Comparison of ENCODE assay signal across 11 cellular contexts in the genomic region with DNA sequence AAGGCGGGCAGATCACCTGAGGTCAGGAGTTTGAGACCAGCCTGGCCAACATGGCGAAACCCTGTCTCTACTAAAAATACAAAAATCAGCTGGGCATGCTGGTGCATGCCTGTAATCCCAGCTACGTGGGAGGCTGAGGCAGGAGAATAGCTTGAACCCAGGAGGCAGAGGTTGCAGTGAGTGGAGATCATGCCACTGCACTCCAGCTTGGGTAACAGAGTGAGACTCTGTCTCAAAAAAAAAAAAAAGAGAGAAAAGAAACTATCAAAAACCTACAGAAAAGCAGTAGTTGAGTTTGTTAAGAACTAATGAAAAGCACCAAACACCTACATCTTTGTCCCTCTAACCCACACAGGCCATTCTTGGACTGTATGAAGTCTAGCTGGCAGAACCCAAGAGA. TPM values are rescaled to one million over a fixed set of nuclear protein-coding genes. Genes with fewer than 3 reads are reported as not detected.
DNase-seq lines count a peak whose midpoint lies in the region; ATAC-seq and TF ChIP-seq lines count a peak whose summit lies in the region.
"Not testable (repeated sequence)": the region's sequence is repeated elsewhere in the genome, so short reads cannot be mapped to it uniquely, and the experiment has no call there.
"Had no signal": no experiment of that assay in that cellular context is flagged by ENCODE, and none has a peak within 500 bp of the region (broad histone marks: within the 10 kb centered on the region; RNA-seq: fewer than 3 reads in every experiment).

No MANE protein-coding gene starts in this region.

- H2AK9ac ChIP-seq in IMR-90 (replicated peaks; ENCODE audit: low read depth, low read length, poor library complexity): not testable (repeated sequence)

- not testable (repeated sequence) for H4K20me1 ChIP-seq in IMR-90 (ENCODE audit: insufficient read depth, low read length); mammary epithelial cell (ENCODE audit: insufficient read depth, low read length); neural progenitor cell (ENCODE audit: low read depth)

- H3K18ac ChIP-seq in IMR-90 (ENCODE audit: low read depth, low read length): not testable (repeated sequence)

- not testable (repeated sequence) for H3K9me3 Mint-ChIP-seq in CD8-positive, alpha-beta memory T cell; activated naive CD4-positive, alpha-beta T cell treated with anti-CD3 and anti-CD28 coated beads, Interleukin-2, amount 10 ng/mL, durations not matched to agents 7 days and 5 days; mesothelial cell of epicardium; neural progenitor cell; stimulated activated naive CD8-positive, alpha-beta T cell treated with anti-CD3 and anti-CD28 coated beads, Interleukin-15, Interleukin-2, amounts not matched to agents 100 ng/mL and 50 ng/mL, for 24 hours

- not testable (repeated sequence) for H3F3A ChIP-seq in neural progenitor cell (ENCODE audit: low read depth)

- dilution Hi-C loops in IMR-90 (cut with HindIII; ENCODE audit: low sequenced_read_pairs, unreplicated experiment); mammary epithelial cell (cut with HindIII; ENCODE audit: low sequenced_read_pairs): not testable (repeated sequence)

- not testable (repeated sequence) for H3K56ac ChIP-seq in IMR-90 (ENCODE audit: extremely low read depth, insufficient read depth, low read length)

- not testable (repeated sequence) for H3K23ac ChIP-seq in IMR-90 (ENCODE audit: low read depth, low read length)

- not testable (repeated sequence) for H4K91ac ChIP-seq in IMR-90 (ENCODE audit: insufficient read depth, low read depth, low read length)

- intact Hi-C loops in IMR-90 (cut with micrococcal nuclease): not testable (repeated sequence)
- intact Hi-C loops in mammary epithelial cell (cut with micrococcal nuclease): loop anchor here (10.0 kb wide), 1 partner anchor 294 kb away; the partner anchor contains the start of gene NCOA5

- H3K27ac ChIP-seq in CD8-positive, alpha-beta memory T cell (ENCODE audit: low read depth, low read length); IMR-90 (ENCODE audit: insufficient read depth, low read length); neural progenitor cell: not testable (repeated sequence)
- peak overlapping the region; percentile 33 for H3K27ac ChIP-seq in mammary epithelial cell (ENCODE audit: insufficient read depth, low read depth, low read length)

- CTCF ChIA-PET in CD8-positive, alpha-beta memory T cell (lab: Charles Lee): interaction anchor here (1.3 to 2.5 kb wide), 3 partner anchors 9 to 496 kb away, joined by 3 to 13 read pairs (median 5); no protein-coding TSS in a partner anchor
- CTCF ChIA-PET in IMR-90 (lab: Yijun Ruan, JAX); mammary epithelial cell (lab: Charles Lee; ENCODE audit: low non-redundant PET): not testable (repeated sequence)
- CTCF ChIA-PET in activated naive CD4-positive, alpha-beta T cell treated with anti-CD3 and anti-CD28 coated beads, Interleukin-2, amount 10 ng/mL, durations not matched to agents 7 days and 5 days (lab: Charles Lee): interaction anchor here (1.4 to 2.6 kb wide), 3 partner anchors 8 to 20 kb away, joined by 5 read pairs; no protein-coding TSS in a partner anchor

- not testable (repeated sequence) for H3K27me3 ChIP-seq in CD8-positive, alpha-beta memory T cell (ENCODE audit: insufficient read depth, low read length, poor library complexity, severe bottlenecking); IMR-90 (ENCODE audit: control insufficient read depth, insufficient read depth, low read length); mammary epithelial cell (ENCODE audit: insufficient read depth, low read length); neural progenitor cell

- H2AFZ ChIP-seq in IMR-90 (replicated peaks; ENCODE audit: low read length, poor library complexity); neural progenitor cell (replicated peaks): not testable (repeated sequence)
- peak overlapping the region; percentile 13 for H2AFZ ChIP-seq in mammary epithelial cell (ENCODE audit: low read depth, low read length)

- no CpG with 5 or more reads among the region's 3 CpGs for WGBS in IMR-90 (ENCODE audit: extremely low coverage in 2 of 2, insufficient read length in 1 of 2), 2 experiments
- 42% methylated on average over 3 of the region's 3 CpGs for WGBS in mammary epithelial cell (ENCODE audit: low coverage, missing lambda C conversion rate)

- H3K27ac Mint-ChIP-seq in CD8-positive, alpha-beta memory T cell: peak overlapping the region in 7 of 8 donors; percentile 47 to 98 (median 63)
- H3K27ac Mint-ChIP-seq in activated naive CD4-positive, alpha-beta T cell treated with anti-CD3 and anti-CD28 coated beads, Interleukin-2, amount 10 ng/mL, durations not matched to agents 7 days and 5 days: peak overlapping the region; percentile 45
- not testable (repeated sequence) for H3K27ac Mint-ChIP-seq in mesothelial cell of epicardium, neural progenitor cell
- H3K27ac Mint-ChIP-seq in stimulated activated naive CD8-positive, alpha-beta T cell treated with anti-CD3 and anti-CD28 coated beads, Interleukin-15, Interleukin-2, amounts not matched to agents 100 ng/mL and 50 ng/mL, for 24 hours: peak overlapping the region; percentile 55

- not testable (repeated sequence) for H3K4me3 ChIP-seq in CD8-positive, alpha-beta memory T cell (ENCODE audit: low read length); IMR-90 (ENCODE audit: insufficient read depth, low read depth, low read length); mammary epithelial cell (replicated peaks in 1 of 3; ENCODE audit: insufficient read depth in 1 of 3, low read depth in 2 of 3, low read length in 3 of 3); neural progenitor cell

- not testable (repeated sequence) for ATAC-seq in IMR-90 (ENCODE audit: low read depth)

- not testable (repeated sequence) for H3K4me2 ChIP-seq in IMR-90 (ENCODE audit: low read depth, low read length); mammary epithelial cell (ENCODE audit: insufficient read depth, low read depth, low read length); neural progenitor cell

- BruUV-seq in IMR-90 (replicated peaks; lab: Mats Ljungman, UMichigan); mammary epithelial cell (replicated peaks; lab: Mats Ljungman, UMichigan): not testable (repeated sequence)

- peaks cover 10% of the 10 kb centered on the region for H3K4me1 ChIP-seq in CD8-positive, alpha-beta memory T cell (ENCODE audit: insufficient read depth, low read length)
- not testable (repeated sequence) for H3K4me1 ChIP-seq in IMR-90 (ENCODE audit: control insufficient read depth, insufficient read depth, low read length); neural progenitor cell
- H3K4me1 ChIP-seq in mammary epithelial cell (ENCODE audit: insufficient read depth, low read length): peaks cover 18% of the 10 kb centered on the region

- not testable (repeated sequence) for H3K36me3 ChIP-seq in CD8-positive, alpha-beta memory T cell (ENCODE audit: insufficient read depth, low read length); mammary epithelial cell (ENCODE audit: insufficient read depth, low read length); neural progenitor cell
- peaks cover 13% of the 10 kb centered on the region for H3K36me3 ChIP-seq in IMR-90 (ENCODE audit: control insufficient read depth, insufficient read depth, low read length)

- H3K14ac ChIP-seq in IMR-90 (replicated peaks; ENCODE audit: low read depth, low read length): not testable (repeated sequence)

- not testable (repeated sequence) for H2BK120ac ChIP-seq in IMR-90 (ENCODE audit: low read depth, low read length)

- not testable (repeated sequence) for H2BK15ac ChIP-seq in IMR-90 (ENCODE audit: low read depth, low read length)

- peaks cover 0 to 24% (median 3%) of the 10 kb centered on the region in 3 donors for H3K36me3 Mint-ChIP-seq in CD8-positive, alpha-beta memory T cell
- H3K36me3 Mint-ChIP-seq in activated naive CD4-positive, alpha-beta T cell treated with anti-CD3 and anti-CD28 coated beads, Interleukin-2, amount 10 ng/mL, durations not matched to agents 7 days and 5 days: peaks cover 15% of the 10 kb centered on the region
- H3K36me3 Mint-ChIP-seq in mesothelial cell of epicardium, neural progenitor cell: not testable (repeated sequence)
- H3K36me3 Mint-ChIP-seq in stimulated activated naive CD8-positive, alpha-beta T cell treated with anti-CD3 and anti-CD28 coated beads, Interleukin-15, Interleukin-2, amounts not matched to agents 100 ng/mL and 50 ng/mL, for 24 hours (ENCODE audit: low read depth): peaks cover 21% of the 10 kb centered on the region

- H2BK5ac ChIP-seq in IMR-90 (ENCODE audit: low read depth, low read length, poor library complexity, severe bottlenecking): not testable (repeated sequence)

- in situ Hi-C loops in IMR-90 (cut with MboI; ENCODE audit: low sequenced_read_pairs): loop anchor here (25.0 kb wide), 3 partner anchors 753 to 1853 kb away; partner anchors contain the start of gene TTPAL
- in situ Hi-C loops in mammary epithelial cell (cut with MboI; ENCODE audit: low sequenced_read_pairs in 2 of 2): not testable (repeated sequence)

- not testable (repeated sequence) for TF ChIP-seq CTCF in IMR-90 (conservative IDR thresholded peaks at IDR 0.05; ENCODE audit: low read depth, low read length); mammary epithelial cell (conservative IDR thresholded peaks at IDR 0.05 in 1 of 2, IDR thresholded peaks at IDR 0.05 in 1 of 2; ENCODE audit: extremely low read depth in 1 of 2, insufficient read depth in 1 of 2, low read depth in 1 of 2, low read length in 2 of 2); mesothelial cell of epicardium (IDR thresholded peaks at IDR 0.05; ENCODE audit: unreplicated experiment); neural progenitor cell (IDR thresholded peaks at IDR 0.05)

- H3K9ac ChIP-seq in IMR-90 (ENCODE audit: low read depth, low read length); mammary epithelial cell (ENCODE audit: insufficient read depth, low read length); neural progenitor cell: not testable (repeated sequence)

- not testable (repeated sequence) for TF ChIP-seq RAD21 in IMR-90 (IDR thresholded peaks at IDR 0.05; ENCODE audit: low read length)

- 0 out of 2 replicates have a peak overlapping the region, but pooled peaks have one; percentile 22 for H2BK20ac ChIP-seq in IMR-90 (ENCODE audit: low read depth, low read length)

- POLR2A ChIA-PET in CD8-positive, alpha-beta memory T cell (lab: Charles Lee): interaction anchor here (0.6 kb wide), 1 partner anchor 420 kb away, joined by 6 read pairs; no protein-coding TSS in a partner anchor
- POLR2A ChIA-PET in IMR-90 (lab: Charles Lee; ENCODE audit: unreplicated experiment): not testable (repeated sequence)

- peaks cover 15 to 18% of the 10 kb centered on the region in 2 experiments for H3K79me1 ChIP-seq in IMR-90 (ENCODE audit: low read depth in 1 of 2, low read length in 2 of 2)

- not testable (repeated sequence) for TF ChIP-seq POLR2A in IMR-90 (IDR thresholded peaks at IDR 0.05; ENCODE audit: low read depth, low read length)

- H3K9me3 ChIP-seq in CD8-positive, alpha-beta memory T cell (ENCODE audit: low read length); IMR-90 (ENCODE audit: control insufficient read depth, insufficient read depth, low read length); mammary epithelial cell (replicated peaks; ENCODE audit: insufficient read depth, low read length); neural progenitor cell (ENCODE audit: low read depth): not testable (repeated sequence)

- not testable (repeated sequence) for H3K27me3 Mint-ChIP-seq in CD8-positive, alpha-beta memory T cell; mesothelial cell of epicardium (ENCODE audit: low read depth); neural progenitor cell (ENCODE audit: insufficient read depth, low read depth); stimulated activated naive CD8-positive, alpha-beta T cell treated with anti-CD3 and anti-CD28 coated beads, Interleukin-15, Interleukin-2, amounts not matched to agents 100 ng/mL and 50 ng/mL, for 24 hours
- H3K27me3 Mint-ChIP-seq in activated naive CD4-positive, alpha-beta T cell treated with anti-CD3 and anti-CD28 coated beads, Interleukin-2, amount 10 ng/mL, durations not matched to agents 7 days and 5 days: peaks cover 14% of the 10 kb centered on the region

- H3K9me1 ChIP-seq in IMR-90 (ENCODE audit: insufficient read depth, low read length): not testable (repeated sequence)

- H2AK5ac ChIP-seq in IMR-90 (ENCODE audit: low read depth, low read length): not testable (repeated sequence)

- H4K8ac ChIP-seq in IMR-90 (ENCODE audit: low read depth in 2 of 2, low read length in 2 of 2): not testable (repeated sequence)

- not testable (repeated sequence) for H3K4ac ChIP-seq in IMR-90 (ENCODE audit: low read depth, low read length)

- peak overlapping the region; percentile 4 to 90 (median 43) for H3K4me3 Mint-ChIP-seq in CD8-positive, alpha-beta memory T cell
- H3K4me3 Mint-ChIP-seq in activated naive CD4-positive, alpha-beta T cell treated with anti-CD3 and anti-CD28 coated beads, Interleukin-2, amount 10 ng/mL, durations not matched to agents 7 days and 5 days: not testable (repeated sequence)
- H3K4me3 Mint-ChIP-seq in mesothelial cell of epicardium (peak overlapping the region; percentile 14), neural progenitor cell (peak overlapping the region; percentile 55)
- H3K4me3 Mint-ChIP-seq in stimulated activated naive CD8-positive, alpha-beta T cell treated with anti-CD3 and anti-CD28 coated beads, Interleukin-15, Interleukin-2, amounts not matched to agents 100 ng/mL and 50 ng/mL, for 24 hours: peak overlapping the region; percentile 84

- peaks cover 13 to 23% (median 13%) of the 10 kb centered on the region in 3 donors for H3K4me1 Mint-ChIP-seq in CD8-positive, alpha-beta memory T cell
- peaks cover 20% of the 10 kb centered on the region for H3K4me1 Mint-ChIP-seq in activated naive CD4-positive, alpha-beta T cell treated with anti-CD3 and anti-CD28 coated beads, Interleukin-2, amount 10 ng/mL, durations not matched to agents 7 days and 5 days
- H3K4me1 Mint-ChIP-seq in mesothelial cell of epicardium: peaks cover 11% of the 10 kb centered on the region
- H3K4me1 Mint-ChIP-seq in neural progenitor cell: not testable (repeated sequence)
- H3K4me1 Mint-ChIP-seq in stimulated activated naive CD8-positive, alpha-beta T cell treated with anti-CD3 and anti-CD28 coated beads, Interleukin-15, Interleukin-2, amounts not matched to agents 100 ng/mL and 50 ng/mL, for 24 hours (ENCODE audit: low read depth): peaks cover 19% of the 10 kb centered on the region

- DNase-seq in CD8-positive, alpha-beta memory T cell; IMR-90; activated naive CD4-positive, alpha-beta T cell treated with anti-CD3 and anti-CD28 coated beads, Interleukin-2, amount 10 ng/mL, durations not matched to agents 7 days and 5 days; mammary epithelial cell; mesothelial cell of epicardium (ENCODE audit: low spot score in 2 of 2, unreplicated experiment in 2 of 2); neural progenitor cell (ENCODE audit: low spot score): not testable (repeated sequence)

- not testable (repeated sequence) for H4K5ac ChIP-seq in IMR-90 (ENCODE audit: low read depth, low read length)

- peaks cover 25% of the 10 kb centered on the region for H3K79me2 ChIP-seq in mammary epithelial cell (ENCODE audit: insufficient read depth, low read length)
- peaks cover 14% of the 10 kb centered on the region for H3K79me2 ChIP-seq in neural progenitor cell (ENCODE audit: low read depth)

RNA-seq across cellular contexts. Expression of gene WFDC3, which starts 1.2 kb away (rescaled TPM):
- total RNA-seq in CD8-positive, alpha-beta memory T cell: not detected
- not detected for polyA plus RNA-seq in CD8-positive, alpha-beta memory T cell
- total RNA-seq in IMR-90 (2012; rRNA removed) (0.18 TPM in 1 of 2 replicates, not detected in the other), mammary epithelial cell (1 to 10 TPM in 1 of 2 donors, under 1 TPM in 1; 0.33 to 1.4 TPM), mesothelial cell of epicardium (0.45 TPM in 1 of 3 replicates, not detected in the others), neural progenitor cell (ENCODE audit: low replicate concordance) (not detected in 2 replicates)
- polyA plus RNA-seq in IMR-90 (2012; rRNA removed) (0.87 and 1.4 TPM in 2 replicates), mammary epithelial cell (1.3 TPM)
- polyA plus RNA-seq in IMR-90 (2012; cell fraction: cytosol; rRNA removed): 0.52 and 2.9 TPM in 2 replicates
- 0.23 and 1.6 TPM in 2 replicates for polyA plus RNA-seq in IMR-90 (2012; cell fraction: nucleus; rRNA removed; ENCODE audit: low replicate concordance)
- 12.3 TPM for polyA minus RNA-seq in mammary epithelial cell
- total RNA-seq: GM12878, OCI-LY7, Peyer's patch had no signal

RNA-seq across cellular contexts. Expression of gene DNTTIP1, which starts 1.3 kb away (rescaled TPM):
- 10 to 100 TPM; 33.4 to 37.1 TPM for total RNA-seq in CD8-positive, alpha-beta memory T cell
- 26.8 TPM for polyA plus RNA-seq in CD8-positive, alpha-beta memory T cell
- total RNA-seq in IMR-90 (2012; rRNA removed) (17.8 and 19.4 TPM in 2 replicates), mammary epithelial cell (10 to 100 TPM; 12.8 to 34.2 TPM), mesothelial cell of epicardium (25.9 to 28.9 TPM (median 26.5 TPM) in 3 replicates), neural progenitor cell (ENCODE audit: low replicate concordance) (23.8 and 26.3 TPM in 2 replicates)
- polyA plus RNA-seq in IMR-90 (2012; rRNA removed) (51.0 and 53.7 TPM in 2 replicates), mammary epithelial cell (52.0 TPM)
- polyA plus RNA-seq in IMR-90 (2012; cell fraction: cytosol; rRNA removed): 54.6 and 56.6 TPM in 2 replicates
- polyA plus RNA-seq in IMR-90 (2012; cell fraction: nucleus; rRNA removed; ENCODE audit: low replicate concordance): 25.1 and 42.2 TPM in 2 replicates
- polyA minus RNA-seq in mammary epithelial cell: 60.8 TPM

RNA-seq across cellular contexts. Expression of gene UBE2C, which starts 22.0 kb away (rescaled TPM):
- total RNA-seq in CD8-positive, alpha-beta memory T cell: 100 to 1,000 TPM; 124 to 130 TPM
- polyA plus RNA-seq in CD8-positive, alpha-beta memory T cell: not detected
- total RNA-seq in IMR-90 (2012; rRNA removed) (43.4 and 43.6 TPM in 2 replicates), mammary epithelial cell (10 to 100 TPM in 1 of 2 donors, 1 to 10 TPM in 1; 1.0 to 80.5 TPM), mesothelial cell of epicardium (48.1 to 50.2 TPM (median 48.3 TPM) in 3 replicates), neural progenitor cell (ENCODE audit: low replicate concordance) (325 and 442 TPM in 2 replicates)
- polyA plus RNA-seq in IMR-90 (2012; rRNA removed) (120 and 124 TPM in 2 replicates), mammary epithelial cell (148 TPM)
- 90.8 and 151 TPM in 2 replicates for polyA plus RNA-seq in IMR-90 (2012; cell fraction: cytosol; rRNA removed)
- 24.4 and 32.9 TPM in 2 replicates for polyA plus RNA-seq in IMR-90 (2012; cell fraction: nucleus; rRNA removed; ENCODE audit: low replicate concordance)
- polyA minus RNA-seq in mammary epithelial cell: 56.8 TPM

RNA-seq across cellular contexts. Expression of gene TNNC2, which starts 36.6 kb away (rescaled TPM):
- not detected for total RNA-seq in CD8-positive, alpha-beta memory T cell
- 0.36 TPM for polyA plus RNA-seq in CD8-positive, alpha-beta memory T cell
- 0.28 TPM in 1 of 2 replicates, not detected in the other for total RNA-seq in IMR-90 (2012; rRNA removed)
- 0.46 and 0.53 TPM in 2 replicates for polyA plus RNA-seq in IMR-90 (2012; rRNA removed)
- 0.31 and 0.44 TPM in 2 replicates for polyA plus RNA-seq in IMR-90 (2012; cell fraction: cytosol; rRNA removed)
- 1.8 and 4.5 TPM in 2 replicates for polyA plus RNA-seq in IMR-90 (2012; cell fraction: nucleus; rRNA removed; ENCODE audit: low replicate concordance)
- total RNA-seq in mammary epithelial cell: not detected
- 0.18 TPM for polyA plus RNA-seq in mammary epithelial cell
- not detected for polyA minus RNA-seq in mammary epithelial cell
- total RNA-seq in mesothelial cell of epicardium: 0.54 to 0.79 TPM in 2 of 3 replicates, not detected in the other
- total RNA-seq in neural progenitor cell (ENCODE audit: low replicate concordance): 0.81 TPM in 1 of 2 replicates, not detected in the other
- total RNA-seq: GM12878, HFFc6, OCI-LY7 had no signal

RNA-seq across cellular contexts. Expression of gene SNX21, which starts 43.1 kb away (rescaled TPM):
- total RNA-seq in CD8-positive, alpha-beta memory T cell: 1 to 10 TPM; 1.2 to 1.3 TPM
- 3.4 TPM for polyA plus RNA-seq in CD8-positive, alpha-beta memory T cell
- 10.0 and 11.1 TPM in 2 replicates for total RNA-seq in IMR-90 (2012; rRNA removed)
- 17.9 and 19.2 TPM in 2 replicates for polyA plus RNA-seq in IMR-90 (2012; rRNA removed)
- polyA plus RNA-seq in IMR-90 (2012; cell fraction: cytosol; rRNA removed): 29.5 and 31.6 TPM in 2 replicates
- 25.5 and 46.9 TPM in 2 replicates for polyA plus RNA-seq in IMR-90 (2012; cell fraction: nucleus; rRNA removed; ENCODE audit: low replicate concordance)
- 10 to 100 TPM; 14.1 to 34.5 TPM for total RNA-seq in mammary epithelial cell
- 9.5 TPM for polyA plus RNA-seq in mammary epithelial cell
- polyA minus RNA-seq in mammary epithelial cell: 3.6 TPM
- total RNA-seq in mesothelial cell of epicardium: 15.8 to 21.0 TPM (median 17.3 TPM) in 3 replicates
- 12.2 and 18.9 TPM in 2 replicates for total RNA-seq in neural progenitor cell (ENCODE audit: low replicate concordance)
